16 cellular contexts compared by ENCODE assay signal in the genomic region with DNA sequence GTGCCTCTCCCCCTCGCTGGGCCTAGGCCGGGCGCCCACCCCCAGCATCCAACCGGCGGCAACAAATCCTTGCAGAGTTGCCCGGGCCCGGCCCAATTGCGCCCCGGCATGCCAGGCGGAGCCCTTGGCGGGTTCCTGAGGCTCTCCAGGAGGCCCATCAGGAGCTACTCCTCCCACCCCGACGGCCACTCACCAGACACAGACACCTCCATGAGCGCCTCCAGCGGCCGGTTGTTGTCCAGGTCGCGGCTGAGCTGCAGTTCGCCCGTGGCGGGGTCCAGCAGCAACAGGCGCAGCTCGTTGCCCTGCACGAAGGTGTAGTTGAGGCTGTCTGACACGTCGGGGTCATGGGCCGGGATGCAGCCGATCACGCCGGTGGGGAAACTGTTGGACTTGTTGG. TPM values are rescaled to one million over a fixed set of nuclear protein-coding genes. Genes with fewer than 3 reads are reported as not detected.
A peak's percentile ranks its signal among the peaks of the same experiment; 100 is the strongest.
DNase-seq lines count a peak whose midpoint lies in the region; ATAC-seq lines count a peak whose summit lies in the region.
"Had no signal": no experiment of that assay in that cellular context is flagged by ENCODE, and none has a peak within 500 bp of the region (broad histone marks: within the 10 kb centered on the region; RNA-seq: fewer than 3 reads in every experiment).

No MANE protein-coding gene starts in this region.

- DNase-seq in ELF-1 (ENCODE audit: low read depth, low spot score) (peak; percentile 81), SK-N-MC (ENCODE audit: low read depth, low spot score) (no peak), trophoblast cell (peak in 1 of 2 donors; percentile 35), mesenchymal stem cell (no peak)
- no peak for DNase-seq in T-helper 2 cell treated with Interferon-gamma antibody and Interleukin-4, amounts not matched to agents 5 μg/mL and 100 μg/mL, for 36 hours (ENCODE audit: low spot score)
- no peak for DNase-seq in stimulated activated naive CD8-positive, alpha-beta T cell treated with anti-CD3 and anti-CD28 coated beads, Interleukin-15, amount 100 ng/mL, for 72 hours
- DNase-seq: activated CD4-positive, alpha-beta T cell treated with anti-CD3 and anti-CD28 coated beads, Interleukin-2, amount 10 ng/mL, durations not matched to agents 24 days and 14 days; activated CD8-positive, alpha-beta memory T cell treated with anti-CD3 and anti-CD28 coated beads, Interleukin-2, amount 50 U/mL, for 48 hours; activated naive CD4-positive, alpha-beta T cell treated with Interleukin-2 at 50 U/mL for 16 hours; anterior cingulate cortex; Caco-2; colonic mucosa; erythroblast; NCI-H146 had no signal

- H3K9me3 ChIP-seq in SK-N-MC (ENCODE audit: low read depth, low read length) = no peaks in the 10 kb centered on the region
- peaks cover 31% of the 10 kb centered on the region for H3K9me3 ChIP-seq in trophoblast cell (ENCODE audit: insufficient read depth, low read depth, low read length)
- H3K9me3 ChIP-seq in mesenchymal stem cell (ENCODE audit: control insufficient read depth, low read length) = no peaks in the 10 kb centered on the region
- H3K9me3 ChIP-seq: Caco-2, colonic mucosa had no signal

- H3K4me1 ChIP-seq in trophoblast cell (ENCODE audit: control insufficient read depth in 1 of 2, insufficient read depth in 2 of 2, low read length in 2 of 2) = peaks cover 3 to 15% of the 10 kb centered on the region in 2 experiments
- peaks cover 30% of the 10 kb centered on the region for H3K4me1 ChIP-seq in mesenchymal stem cell (ENCODE audit: control insufficient read depth, insufficient read depth, low read depth, low read length)

- no peaks in the 10 kb centered on the region for H3K79me2 ChIP-seq in trophoblast cell (ENCODE audit: control insufficient read depth, insufficient read depth, low read length, poor library complexity)

- H2BK12ac ChIP-seq in trophoblast cell (ENCODE audit: low read length) (no peak overlapping the region), mesenchymal stem cell (ENCODE audit: low read length in 2 of 2) (no peak overlapping the region)

- H4K12ac ChIP-seq in trophoblast cell (ENCODE audit: low read depth, low read length) = no peak overlapping the region

- no peak overlapping the region for H2BK5ac ChIP-seq in trophoblast cell (ENCODE audit: low read depth, low read length, poor library complexity)
- no peak overlapping the region for H2BK5ac ChIP-seq in mesenchymal stem cell (ENCODE audit: low read depth, low read length, poor library complexity, severe bottlenecking)

- H4K91ac ChIP-seq in trophoblast cell (ENCODE audit: low read depth, low read length) (no peak overlapping the region), mesenchymal stem cell (ENCODE audit: low read length) (no peak overlapping the region)

- no peak overlapping the region for H3K27ac Mint-ChIP-seq in T-helper 2 cell treated with Interferon-gamma antibody and Interleukin-4, amounts not matched to agents 5 μg/mL and 100 μg/mL, for 36 hours
- no peak overlapping the region for H3K27ac Mint-ChIP-seq in stimulated activated naive CD8-positive, alpha-beta T cell treated with anti-CD3 and anti-CD28 coated beads, Interleukin-15, amount 100 ng/mL, for 72 hours
- H3K27ac Mint-ChIP-seq: activated CD4-positive, alpha-beta T cell treated with anti-CD3 and anti-CD28 coated beads, Interleukin-2, amount 10 ng/mL, durations not matched to agents 24 days and 14 days had no signal

- H3K36me3 Mint-ChIP-seq in T-helper 2 cell treated with Interferon-gamma antibody and Interleukin-4, amounts not matched to agents 5 μg/mL and 100 μg/mL, for 36 hours (ENCODE audit: low read depth) = no peaks in the 10 kb centered on the region

- H3K36me3 ChIP-seq in SK-N-MC (ENCODE audit: insufficient read depth, low read length) (no peaks in the 10 kb centered on the region; the same call in 1 of the 2 replicates), trophoblast cell (ENCODE audit: control insufficient read depth in 1 of 2, insufficient read depth in 2 of 2, low read length in 2 of 2) (peaks cover 19 to 31% of the 10 kb centered on the region in 2 experiments), mesenchymal stem cell (ENCODE audit: control insufficient read depth in 1 of 2, insufficient read depth in 2 of 2, low read depth in 1 of 2, low read length in 2 of 2) (peaks cover 0 to 34% of the 10 kb centered on the region in 2 experiments)
- H3K36me3 ChIP-seq: colonic mucosa had no signal

- H3K4me1 Mint-ChIP-seq in T-helper 2 cell treated with Interferon-gamma antibody and Interleukin-4, amounts not matched to agents 5 μg/mL and 100 μg/mL, for 36 hours (ENCODE audit: low read depth) = no peaks in the 10 kb centered on the region
- H3K4me1 Mint-ChIP-seq in stimulated activated naive CD8-positive, alpha-beta T cell treated with anti-CD3 and anti-CD28 coated beads, Interleukin-15, amount 100 ng/mL, for 72 hours = peaks cover 6% of the 10 kb centered on the region

- H2AK5ac ChIP-seq in trophoblast cell (ENCODE audit: low read length) = no peak overlapping the region
- no peak overlapping the region for H2AK5ac ChIP-seq in mesenchymal stem cell (ENCODE audit: low read length, severe bottlenecking)

- no peak overlapping the region for H3K4me3 Mint-ChIP-seq in T-helper 2 cell treated with Interferon-gamma antibody and Interleukin-4, amounts not matched to agents 5 μg/mL and 100 μg/mL, for 36 hours
- no peak overlapping the region for H3K4me3 Mint-ChIP-seq in stimulated activated naive CD8-positive, alpha-beta T cell treated with anti-CD3 and anti-CD28 coated beads, Interleukin-15, amount 100 ng/mL, for 72 hours
- H3K4me3 Mint-ChIP-seq: activated CD4-positive, alpha-beta T cell treated with anti-CD3 and anti-CD28 coated beads, Interleukin-2, amount 10 ng/mL, durations not matched to agents 24 days and 14 days had no signal

- H3K27me3 ChIP-seq in trophoblast cell (ENCODE audit: insufficient read depth, low read length) = peaks cover 15% of the 10 kb centered on the region
- peaks cover 4 to 20% of the 10 kb centered on the region in 2 experiments for H3K27me3 ChIP-seq in mesenchymal stem cell (ENCODE audit: control insufficient read depth in 1 of 2, insufficient read depth in 1 of 2, low read length in 2 of 2)

- H3K27ac ChIP-seq in SK-N-MC (no peak overlapping the region), trophoblast cell (ENCODE audit: low read depth, low read length) (no peak overlapping the region), mesenchymal stem cell (ENCODE audit: low read length, poor library complexity, severe bottlenecking) (no peak overlapping the region)
- H3K27ac ChIP-seq: colonic mucosa had no signal

- H3K14ac ChIP-seq in trophoblast cell (ENCODE audit: low read length) = no peak overlapping the region
- H3K14ac ChIP-seq in mesenchymal stem cell (ENCODE audit: low read length in 2 of 2) = no peak overlapping the region

- H2AFZ ChIP-seq in trophoblast cell (ENCODE audit: insufficient read depth, low read length, poor library complexity) (no peak overlapping the region), mesenchymal stem cell (ENCODE audit: low read depth, low read length) (no peak overlapping the region)

- H3K4me2 ChIP-seq in trophoblast cell (ENCODE audit: low read length) (no peak overlapping the region), mesenchymal stem cell (ENCODE audit: low read length, poor library complexity, severe bottlenecking) (no peak overlapping the region)

- ATAC-seq in esophagus mucosa (peak; percentile 35), HG03196 (IDR thresholded peaks at IDR 0.05; ENCODE audit: unreplicated experiment) (no peak)
- no peak for ATAC-seq in stimulated activated naive CD8-positive, alpha-beta T cell treated with anti-CD3 and anti-CD28 coated beads, Interleukin-15, amount 100 ng/mL, for 72 hours

- no peaks in the 10 kb centered on the region for H3K9me3 Mint-ChIP-seq in T-helper 2 cell treated with Interferon-gamma antibody and Interleukin-4, amounts not matched to agents 5 μg/mL and 100 μg/mL, for 36 hours
- no peaks in the 10 kb centered on the region for H3K9me3 Mint-ChIP-seq in stimulated activated naive CD8-positive, alpha-beta T cell treated with anti-CD3 and anti-CD28 coated beads, Interleukin-15, amount 100 ng/mL, for 72 hours
- H3K9me3 Mint-ChIP-seq: activated CD4-positive, alpha-beta T cell treated with anti-CD3 and anti-CD28 coated beads, Interleukin-2, amount 10 ng/mL, durations not matched to agents 24 days and 14 days had no signal

- H3K79me1 ChIP-seq in trophoblast cell (ENCODE audit: low read length) (peaks cover 5% of the 10 kb centered on the region), mesenchymal stem cell (replicated peaks; ENCODE audit: low read length, poor library complexity, severe bottlenecking) (peaks cover 33% of the 10 kb centered on the region)

- H3K27me3 Mint-ChIP-seq in T-helper 2 cell treated with Interferon-gamma antibody and Interleukin-4, amounts not matched to agents 5 μg/mL and 100 μg/mL, for 36 hours (ENCODE audit: low read depth) = peaks cover 14% of the 10 kb centered on the region
- peaks cover 29% of the 10 kb centered on the region for H3K27me3 Mint-ChIP-seq in stimulated activated naive CD8-positive, alpha-beta T cell treated with anti-CD3 and anti-CD28 coated beads, Interleukin-15, amount 100 ng/mL, for 72 hours

- H2BK120ac ChIP-seq in trophoblast cell (ENCODE audit: insufficient read depth, low read length, poor library complexity) (no peak overlapping the region), mesenchymal stem cell (ENCODE audit: low read depth, low read length) (no peak overlapping the region)

- no peak overlapping the region for H3K4ac ChIP-seq in trophoblast cell (ENCODE audit: low read depth, low read length)
- H3K4ac ChIP-seq in mesenchymal stem cell (ENCODE audit: low read depth in 1 of 2, low read length in 2 of 2) = no peak overlapping the region

- peak overlapping the region; percentile 34 for H3K18ac ChIP-seq in trophoblast cell (ENCODE audit: low read length)
- H3K18ac ChIP-seq in mesenchymal stem cell (ENCODE audit: low read depth in 1 of 2, low read length in 2 of 2) = no peak overlapping the region

- WGBS in trophoblast cell (ENCODE audit: extremely low coverage, insufficient coverage, insufficient read length) = no CpG with 5 or more reads among the region's 30 CpGs
- WGBS in mesenchymal stem cell = 91% methylated on average over 24 of the region's 30 CpGs

- no peak overlapping the region for H4K8ac ChIP-seq in trophoblast cell (ENCODE audit: low read depth, low read length)
- no peak overlapping the region for H4K8ac ChIP-seq in mesenchymal stem cell (ENCODE audit: low read length)

- peak overlapping the region; percentile 37 for H3K4me3 ChIP-seq in SK-N-MC
- H3K4me3 ChIP-seq in trophoblast cell (ENCODE audit: low read depth, low read length) = no peak overlapping the region
- peak overlapping the region in 1 of 2 experiments; percentile 28 for H3K4me3 ChIP-seq in mesenchymal stem cell (ENCODE audit: insufficient read depth in 1 of 2, low read depth in 1 of 2, low read length in 2 of 2)
- H3K4me3 ChIP-seq: colonic mucosa had no signal

- H3K9ac ChIP-seq in SK-N-MC (ENCODE audit: insufficient read length) (no peak overlapping the region), trophoblast cell (ENCODE audit: low read length) (no peak overlapping the region), mesenchymal stem cell (ENCODE audit: low read length) (no peak overlapping the region)

- no peak overlapping the region for H2BK15ac ChIP-seq in mesenchymal stem cell (ENCODE audit: low read depth, poor library complexity, severe bottlenecking)

- H3K23ac ChIP-seq in trophoblast cell (ENCODE audit: low read length) = no peak overlapping the region
- no peak overlapping the region for H3K23ac ChIP-seq in mesenchymal stem cell (ENCODE audit: low read length in 2 of 2)

RNA-seq across cellular contexts. Expression of a gene that starts 4.0 kb away (rescaled TPM):
- 36.0 TPM for total RNA-seq in esophagus mucosa
- polyA plus RNA-seq in trophoblast cell (2013) = 28.5 and 29.5 TPM in 2 replicates
- polyA plus RNA-seq in mesenchymal stem cell (2013, experiment 1 of 2) = 0.14 TPM
- 0.11 TPM for polyA plus RNA-seq in mesenchymal stem cell (2013, experiment 2 of 2)
